Comparison of ENCODE assay signal across 21 cellular contexts in the genomic region with DNA sequence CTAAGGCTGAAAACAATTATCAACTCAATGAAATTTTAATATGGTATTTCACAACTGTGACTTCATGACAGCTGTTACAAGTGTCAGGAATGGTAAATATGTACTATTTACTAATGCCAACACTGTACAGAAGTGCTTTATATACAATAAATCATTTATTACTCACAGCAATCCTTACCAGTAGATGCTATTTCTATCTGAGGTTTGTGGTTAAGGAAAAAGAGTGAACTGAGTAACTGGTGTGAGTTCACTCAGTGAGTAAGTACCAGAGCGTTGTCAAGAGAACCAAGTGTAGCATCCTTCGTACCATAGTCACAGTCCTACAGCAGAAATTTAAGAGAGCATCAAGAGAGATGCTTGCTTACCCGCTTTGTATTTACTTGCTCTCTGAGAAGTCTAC. TPM values are rescaled to one million over a fixed set of nuclear protein-coding genes. Genes with fewer than 3 reads are reported as not detected.
DNase-seq lines count a peak whose midpoint lies in the region; ATAC-seq, FAIRE-seq and TF ChIP-seq lines count a peak whose summit lies in the region.
"Had no signal": no experiment of that assay in that cellular context is flagged by ENCODE, and none has a peak within 500 bp of the region (broad histone marks: within the 10 kb centered on the region; RNA-seq: fewer than 3 reads in every experiment).

No MANE protein-coding gene starts in this region.

- H3K4me2 ChIP-seq in GM23248 (ENCODE audit: unreplicated experiment), result no peak overlapping the region

- no peak for ATAC-seq in GM19455 (IDR thresholded peaks at IDR 0.05; ENCODE audit: unreplicated experiment)
- ATAC-seq: left lung, right lobe of liver, T-helper 17 cell had no signal

- TF ChIP-seq CTCF in D721Med (IDR thresholded peaks at IDR 0.05; ENCODE audit: insufficient read depth, missing control alignments) (no peak), fibroblast of mammary gland (conservative IDR thresholded peaks at IDR 0.05; ENCODE audit: control insufficient read depth, insufficient read depth, low read depth, low read length) (no peak), GM10266 (IDR thresholded peaks at IDR 0.05; ENCODE audit: control insufficient read depth, insufficient read depth, low read depth, missing control alignments) (no peak)

- H3K9ac ChIP-seq in GM23248, result no peak overlapping the region

- H3K27ac ChIP-seq in GM23248, result peak overlapping the region; percentile 11; the same call in 1 of the 2 replicates
- H3K27ac ChIP-seq: left lung, right lobe of liver, thoracic aorta had no signal

- no peaks in the 10 kb centered on the region for H3K9me3 ChIP-seq in GM23248 (ENCODE audit: low read depth)
- H3K9me3 ChIP-seq: Caco-2, left lung, right lobe of liver, thoracic aorta had no signal

- DNase-seq in D721Med (ENCODE audit: insufficient read length, low spot score) (no peak), GM23248 (peak; percentile 87), RCC 7860 (ENCODE audit: low spot score) (peak; percentile 40), fibroblast of mammary gland (ENCODE audit: low read depth) (peak; percentile 55), NCI-H2171 (lab: John Stamatoyannopoulos, UW) (no peak), GM10266 (ENCODE audit: extremely low spot score) (no peak), NCI-H128 (lab: John Stamatoyannopoulos, UW; ENCODE audit: unreplicated experiment) (no peak)
- DNase-seq: activated B cell treated with CpG ODN at 0.5 μM for 24 hours; AML-193; Caco-2; caudate nucleus; effector CD8-positive, alpha-beta T cell; Karpas-422; left lung; NCI-H345; NK-92 treated with Interleukin-12 subunit alpha and Interleukin-12 subunit beta, amount 100 ng/mL, for 24 hours; right lobe of liver; SHP77 treated with DMSO at 0.1 percent for 48 hours; T-helper 17 cell had no signal

- peaks cover 7% of the 10 kb centered on the region for H3K4me1 ChIP-seq in GM23248 (ENCODE audit: insufficient read depth)
- H3K4me1 ChIP-seq: Caco-2, left lung, right lobe of liver had no signal

- in situ Hi-C loops in GM23248 (cut with MboI), result loop anchor here (25.0 kb wide), 1 partner anchor 481 kb away; no protein-coding TSS in a partner anchor

- no peaks in the 10 kb centered on the region for H3K36me3 ChIP-seq in GM23248 (ENCODE audit: low read depth)
- H3K36me3 ChIP-seq: left lung, right lobe of liver, thoracic aorta had no signal

- no peaks in the 10 kb centered on the region for H3K27me3 ChIP-seq in GM23248 (replicated peaks; ENCODE audit: insufficient read depth)
- H3K27me3 ChIP-seq: left lung, right lobe of liver had no signal

- no peak overlapping the region for H3K4me3 ChIP-seq in GM23248
- no peak overlapping the region for H3K4me3 ChIP-seq in fibroblast of mammary gland (ENCODE audit: control insufficient read depth, low read depth, low read length)
- H3K4me3 ChIP-seq: left lung, right lobe of liver, thoracic aorta had no signal

- H3F3A ChIP-seq in GM23248 (ENCODE audit: insufficient read depth), result peaks cover 13% of the 10 kb centered on the region

- WGBS in GM23248 (ENCODE audit: low coverage in 1 of 2, low lambda C conversion rate in 2 of 2, missing lambda C conversion rate in 2 of 2), 2 experiments, result 18 to 21% methylated on average over 3 of the region's 3 CpGs

- no peak overlapping the region for H2AFZ ChIP-seq in GM23248

- FAIRE-seq in D721Med (lab: Jason Lieb, UNC), result peak; percentile 68
- FAIRE-seq in RCC 7860 (lab: Jason Lieb, UNC), result peak; percentile 29

- no peaks in the 10 kb centered on the region for H3K79me2 ChIP-seq in GM23248 (ENCODE audit: insufficient read depth)

- H4K20me1 ChIP-seq in GM23248 (ENCODE audit: insufficient read depth), result no peaks in the 10 kb centered on the region

- no peaks in the 10 kb centered on the region for H3K9me2 ChIP-seq in GM23248 (ENCODE audit: insufficient read depth)

RNA-seq across cellular contexts. Expression of gene MTHFD2L, which starts 23.3 kb away (rescaled TPM):
- 6.3 and 10.7 TPM in 2 replicates for total RNA-seq in GM23248 (2014; rRNA removed; shearing (Covaris generic))
- 7.9 and 9.0 TPM in 2 replicates for polyA plus RNA-seq in GM23248 (2016; fragmentation: Nextera tagmentation; extraction: Ambion mirVana)

Comparison
In these comparisons a context has a peak if more than half of its experiments do, and no peak if none do; other contexts are left out.
1. DNase-seq: peak in GM23248 (single experiment), RCC 7860 (single experiment) and fibroblast of mammary gland (single experiment); none in D721Med (single experiment), NCI-H2171 (single experiment), GM10266 (single experiment) and NCI-H128 (single experiment).